ENCODE assay signal across 22 cellular contexts in the genomic region with DNA sequence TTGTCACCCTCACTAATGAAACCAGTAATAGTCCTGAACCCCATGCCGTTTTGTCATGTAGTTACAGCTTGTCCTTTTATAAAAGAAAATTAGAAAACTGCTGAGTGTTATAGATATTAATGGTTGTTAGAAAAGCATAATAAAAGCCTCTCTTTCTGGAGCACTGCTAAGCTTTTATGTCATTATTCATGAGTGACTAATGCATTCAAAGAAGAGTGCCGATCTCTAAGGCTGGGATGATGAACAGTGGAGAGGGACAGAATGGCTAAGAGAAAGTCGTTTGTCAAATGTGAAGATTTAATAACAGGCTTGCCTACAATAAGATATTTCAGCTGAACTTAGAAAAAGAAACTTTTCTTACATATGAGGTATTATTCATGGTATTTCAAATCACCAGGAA.
DNase-seq lines count a peak whose midpoint lies in the region; ATAC-seq, FAIRE-seq and TF ChIP-seq lines count a peak whose summit lies in the region.
"Had no signal": no experiment of that assay in that cellular context is flagged by ENCODE, and none has a peak within 500 bp of the region (broad histone marks: within the 10 kb centered on the region; RNA-seq: fewer than 3 reads in every experiment).

No MANE protein-coding gene starts in this region.

- POLR2A ChIA-PET in K562 (lab: Yijun Ruan, JAX) = no interaction called here

- no peak overlapping the region for H2BK5ac ChIP-seq in mesenchymal stem cell (ENCODE audit: low read depth, low read length, poor library complexity, severe bottlenecking)

- H3K36me3 ChIP-seq in K562 (ENCODE audit: control insufficient read depth, insufficient read depth, low read length) (no peaks in the 10 kb centered on the region), mesenchymal stem cell (ENCODE audit: control insufficient read depth in 1 of 2, insufficient read depth in 2 of 2, low read depth in 1 of 2, low read length in 2 of 2) (no peaks in the 10 kb centered on the region), ascending aorta (no peaks in the 10 kb centered on the region), pancreas (no peaks in the 10 kb centered on the region)
- H3K36me3 ChIP-seq: gastroesophageal sphincter, HAP-1, right atrium auricular region had no signal

- no peaks in the 10 kb centered on the region for H3K9me1 ChIP-seq in K562 (ENCODE audit: control insufficient read depth, insufficient read depth, low read length)

- ATAC-seq in K562 = no peak
- ATAC-seq in HG02798 (IDR thresholded peaks at IDR 0.05; ENCODE audit: poor library complexity, unreplicated experiment) = no peak
- ATAC-seq in pancreas = no peak
- ATAC-seq: gastroesophageal sphincter, Panc1, T-cell had no signal

- no peak overlapping the region for H2BK12ac ChIP-seq in mesenchymal stem cell (ENCODE audit: low read length in 2 of 2)

- no peak overlapping the region for H2AFZ ChIP-seq in K562 (ENCODE audit: low read depth, low read length)
- H2AFZ ChIP-seq in mesenchymal stem cell (ENCODE audit: low read depth, low read length) = no peak overlapping the region

- in situ Hi-C loops in Caki2 (cut with HindIII; ENCODE audit: low pct_unique_long_range_greater_than_20kb, low sequenced_read_pairs) (no loop called here), K562 (cut with MboI) (no loop called here)

- no peak overlapping the region for H3K18ac ChIP-seq in mesenchymal stem cell (ENCODE audit: low read depth in 1 of 2, low read length in 2 of 2)

- H3K14ac ChIP-seq in mesenchymal stem cell (ENCODE audit: low read length in 2 of 2) = no peak overlapping the region

- no peaks in the 10 kb centered on the region for H3K4me1 ChIP-seq in K562 (replicated peaks in 1 of 2; ENCODE audit: control insufficient read depth in 2 of 2, insufficient read depth in 2 of 2, low read length in 2 of 2)
- H3K4me1 ChIP-seq in mesenchymal stem cell (ENCODE audit: control insufficient read depth, insufficient read depth, low read depth, low read length) = no peaks in the 10 kb centered on the region
- no peaks in the 10 kb centered on the region for H3K4me1 ChIP-seq in ascending aorta
- H3K4me1 ChIP-seq in pancreas = no peaks in the 10 kb centered on the region
- H3K4me1 ChIP-seq: Caco-2, gastroesophageal sphincter, right atrium auricular region had no signal

- no peaks in the 10 kb centered on the region for H3K79me2 ChIP-seq in K562 (ENCODE audit: control insufficient read depth, insufficient read depth, low read length)

- no peak overlapping the region for H3K23ac ChIP-seq in mesenchymal stem cell (ENCODE audit: low read length in 2 of 2)

- FAIRE-seq in K562 (lab: Jason Lieb, UNC) (no peak), pancreas (lab: Jason Lieb, UNC) (no peak)
- FAIRE-seq: GM12892 had no signal

- H3K4me2 ChIP-seq in K562 (ENCODE audit: insufficient read depth, low read length) (no peak overlapping the region), mesenchymal stem cell (ENCODE audit: low read length, poor library complexity, severe bottlenecking) (no peak overlapping the region)

- 0% methylated on average over 3 of the region's 3 CpGs for WGBS in K562 (ENCODE audit: insufficient coverage, low coverage, missing lambda C conversion rate)
- whole genome bisulfite sequencing in mesenchymal stem cell = no CpG with 5 or more reads among the region's 3 CpGs
- 39 to 61% methylated on average over 3 of the region's 3 CpGs for WGBS in pancreas, 2 donors

- BruUV-seq in K562 (replicated peaks; lab: Mats Ljungman, UMichigan) = no TSS peak

- no peaks in the 10 kb centered on the region for H3K79me1 ChIP-seq in mesenchymal stem cell (replicated peaks; ENCODE audit: low read length, poor library complexity, severe bottlenecking)

- H4K91ac ChIP-seq in mesenchymal stem cell (ENCODE audit: low read length) = no peak overlapping the region

- H2AK5ac ChIP-seq in mesenchymal stem cell (ENCODE audit: low read length, severe bottlenecking) = no peak overlapping the region

- H3K4me3 ChIP-seq in K562 (no peak overlapping the region), mesenchymal stem cell (ENCODE audit: insufficient read depth in 1 of 2, low read depth in 1 of 2, low read length in 2 of 2) (no peak overlapping the region), ascending aorta (no peak overlapping the region), pancreas (no peak overlapping the region)
- H3K4me3 ChIP-seq: gastroesophageal sphincter, HAP-1, right atrium auricular region had no signal

- H4K8ac ChIP-seq in mesenchymal stem cell (ENCODE audit: low read length) = no peak overlapping the region

- H2BK120ac ChIP-seq in mesenchymal stem cell (ENCODE audit: low read depth, low read length) = no peak overlapping the region

- H3K9ac ChIP-seq in K562 (ENCODE audit: insufficient read depth in 1 of 2, low read depth in 2 of 2, low read length in 2 of 2) (no peak overlapping the region), mesenchymal stem cell (ENCODE audit: low read length) (no peak overlapping the region)

- H3K9me3 ChIP-seq in K562 (replicated peaks; ENCODE audit: control insufficient read depth, insufficient read depth, low read depth, low read length) (no peaks in the 10 kb centered on the region; the same call in 1 of the 2 replicates), mesenchymal stem cell (ENCODE audit: control insufficient read depth, low read length) (no peaks in the 10 kb centered on the region), ascending aorta (no peaks in the 10 kb centered on the region), pancreas (no peaks in the 10 kb centered on the region)
- H3K9me3 ChIP-seq: Caco-2, gastroesophageal sphincter, HAP-1, right atrium auricular region had no signal

- TF ChIP-seq POLR2A in K562 (conservative IDR thresholded peaks at IDR 0.05) = no peak

- TF ChIP-seq EP300 in K562 (IDR thresholded peaks at IDR 0.05; ENCODE audit: low read length) = no peak

- intact Hi-C loops in K562 (cut with micrococcal nuclease) = no loop called here
- intact Hi-C loops in ascending aorta (cut with DNase I) = no loop called here
- intact Hi-C loops in pancreas (cut with DNase I) = no loop called here

- CTCF ChIA-PET in K562 (lab: Yijun Ruan, JAX; ENCODE audit: low intra/inter-chr PET ratio) = no interaction called here

- TF ChIP-seq CTCF in K562 (IDR thresholded peaks at IDR 0.05 in 2 of 3, conservative IDR thresholded peaks at IDR 0.05 in 1 of 3; ENCODE audit: insufficient read depth in 2 of 3, low read depth in 1 of 3, low read length in 3 of 3) (no peak), ascending aorta (IDR thresholded peaks at IDR 0.05) (no peak), pancreas (IDR thresholded peaks at IDR 0.05) (no peak)

- peak; percentile 42 for DNase-seq in Caki2 (ENCODE audit: low read depth)
- peak; percentile 23 for DNase-seq in NCI-H2227 (lab: John Stamatoyannopoulos, UW; ENCODE audit: unreplicated experiment)
- DNase-seq in K562 (ENCODE audit: extremely low read depth in 1 of 4, low spot score in 3 of 4) = no peak
- DNase-seq in mesenchymal stem cell = peak; percentile 41
- no peak for DNase-seq in ascending aorta (ENCODE audit: low spot score in 2 of 2)
- no peak for DNase-seq in pancreas
- no peak for DNase-seq in COLO668 (lab: John Stamatoyannopoulos, UW; ENCODE audit: unreplicated experiment)
- DNase-seq: activated CD4-positive, alpha-beta memory T cell treated with anti-CD3 and anti-CD28 coated beads for 36 hours; activated T-cell treated with anti-CD3 and anti-CD28 coated beads, Interleukin-2, amount 50 U/mL, for 48 hours; Caco-2; GF-D8; NCI-H2029; NCI-H748 treated with DMSO at 0.1 percent for 48 hours; stimulated activated CD4-positive, alpha-beta T cell treated with anti-CD3 and anti-CD28 coated beads, Interleukin-1b, Interleukin-23, amount 100 ng/mL, for 48 hours; T-cell had no signal

- no peak overlapping the region for H3K4ac ChIP-seq in mesenchymal stem cell (ENCODE audit: low read depth in 1 of 2, low read length in 2 of 2)

- no peaks in the 10 kb centered on the region for H3K27me3 ChIP-seq in K562 (ENCODE audit: control insufficient read depth in 2 of 2, insufficient read depth in 2 of 2, low read length in 2 of 2)
- no peaks in the 10 kb centered on the region for H3K27me3 ChIP-seq in mesenchymal stem cell (ENCODE audit: control insufficient read depth in 1 of 2, insufficient read depth in 1 of 2, low read length in 2 of 2)
- H3K27me3 ChIP-seq in ascending aorta = no peaks in the 10 kb centered on the region
- peaks cover 0 to 5% (median 0%) of the 10 kb centered on the region in 4 donors for H3K27me3 ChIP-seq in pancreas
- H3K27me3 ChIP-seq: gastroesophageal sphincter, right atrium auricular region had no signal

- H3K27ac ChIP-seq in K562 (ENCODE audit: extremely low read depth, low read depth, low read length) = no peak overlapping the region
- no peak overlapping the region for H3K27ac ChIP-seq in mesenchymal stem cell (ENCODE audit: low read length, poor library complexity, severe bottlenecking)
- no peak overlapping the region for H3K27ac ChIP-seq in ascending aorta
- H3K27ac ChIP-seq in pancreas = no peak overlapping the region
- H3K27ac ChIP-seq: gastroesophageal sphincter, right atrium auricular region, VCaP had no signal

- TF ChIP-seq RAD21 in K562 (CRISPR knock-in tag; conservative IDR thresholded peaks at IDR 0.05 in 1 of 2, IDR thresholded peaks at IDR 0.05 in 1 of 2) = no peak

- no peaks in the 10 kb centered on the region for H4K20me1 ChIP-seq in K562 (replicated peaks; ENCODE audit: control insufficient read depth, insufficient read depth, low read length)

- no peak overlapping the region for H2BK15ac ChIP-seq in mesenchymal stem cell (ENCODE audit: low read depth, poor library complexity, severe bottlenecking)

TF ChIP-seq in K562, 482 proteins besides CTCF, POLR2A, EP300 and RAD21:
- TF ChIP-seq ZNF316 (IDR thresholded peaks at IDR 0.05) (0 out of 2 replicates have a peak, but pooled peaks have one; percentile 3), GATA2 (CRISPR knock-in tag; IDR thresholded peaks at IDR 0.05) (no peak)

Comparison
In these comparisons a context has a peak if more than half of its experiments do, and no peak if none do; other contexts are left out.
1. DNase-seq: peak in Caki2 (single experiment), NCI-H2227 (single experiment) and mesenchymal stem cell (single experiment); none in K562 (0 of 4), ascending aorta (0 of 2), pancreas (0 of 6) and COLO668 (single experiment).